6 cellular contexts compared by ENCODE assay signal in the genomic region with DNA sequence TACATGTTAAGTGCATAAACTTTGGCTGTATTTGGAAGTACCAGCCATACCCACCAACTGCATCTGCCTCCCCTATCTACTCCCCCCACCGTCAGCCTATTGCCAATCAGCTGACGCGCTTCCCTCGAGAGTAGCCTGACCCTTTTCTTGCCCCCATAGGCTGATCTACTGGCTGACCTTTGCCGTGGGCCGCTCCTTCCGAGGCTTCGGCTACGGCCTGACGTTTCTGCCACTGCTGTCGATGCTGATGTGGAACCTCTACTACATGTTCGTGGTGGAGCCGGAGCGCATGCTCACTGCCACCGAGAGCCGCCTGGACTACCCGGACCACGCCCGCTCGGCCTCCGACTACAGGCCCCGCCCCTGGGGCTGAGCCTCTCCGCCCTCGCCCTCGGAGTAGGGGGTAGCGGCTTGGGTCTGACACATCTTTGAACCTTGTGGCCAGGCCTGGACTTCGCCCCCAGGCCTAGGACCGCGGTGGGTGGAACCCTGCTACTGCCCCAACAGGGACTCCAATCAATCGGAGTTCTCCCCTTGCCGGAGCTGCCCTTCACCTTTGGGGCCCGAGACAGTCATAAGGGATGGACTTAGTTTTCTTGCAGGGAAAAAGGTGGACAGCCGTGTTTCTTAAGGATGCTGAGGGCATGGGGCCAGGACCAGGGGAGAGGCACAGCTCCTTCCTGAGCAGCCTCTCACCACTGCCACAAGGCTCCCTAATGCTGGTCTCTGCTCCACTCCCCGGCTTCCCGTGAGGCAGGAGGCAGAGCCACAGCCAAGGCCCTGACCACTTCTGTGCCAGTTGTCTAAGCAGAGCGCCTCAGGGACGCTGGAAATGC. TPM values are rescaled to one million over a fixed set of nuclear protein-coding genes. Genes with fewer than 3 reads are reported as not detected.
DNase-seq lines count a peak whose midpoint lies in the region; TF ChIP-seq lines count a peak whose summit lies in the region.

No MANE protein-coding gene starts in this region.

- no peaks in the 10 kb centered on the region for H3K27me3 ChIP-seq in brain microvascular endothelial cell (replicated peaks)
- H3K27me3 ChIP-seq in liver (ENCODE audit: control insufficient read depth in 4 of 4, insufficient read depth in 4 of 4, low read length in 3 of 4): no peaks in the 10 kb centered on the region
- no peaks in the 10 kb centered on the region for H3K27me3 ChIP-seq in uterus
- no peaks in the 10 kb centered on the region for H3K27me3 ChIP-seq in effector memory CD4-positive, alpha-beta T cell (replicated peaks; ENCODE audit: control insufficient read depth, insufficient read depth, low read length, poor library complexity, severe bottlenecking)

- H3K9me3 ChIP-seq in liver (ENCODE audit: control insufficient read depth in 4 of 4, low read length in 3 of 4) (no peaks in the 10 kb centered on the region), uterus (no peaks in the 10 kb centered on the region)
- no peaks in the 10 kb centered on the region for H3K9me3 ChIP-seq in effector memory CD4-positive, alpha-beta T cell (ENCODE audit: control insufficient read depth, low read length)

- H3K36me3 ChIP-seq in brain microvascular endothelial cell (replicated peaks) (peaks cover 17% of the 10 kb centered on the region), liver (ENCODE audit: control insufficient read depth in 4 of 4, insufficient read depth in 3 of 4, low read depth in 1 of 4, low read length in 3 of 4) (peaks cover 0 to 7% (median 2%) of the 10 kb centered on the region in 4 donors), uterus (no peaks in the 10 kb centered on the region)
- H3K36me3 ChIP-seq in effector memory CD4-positive, alpha-beta T cell (ENCODE audit: control insufficient read depth, insufficient read depth, low read length): peaks cover 11% of the 10 kb centered on the region

- in situ Hi-C loops in brain microvascular endothelial cell (cut with HindIII; ENCODE audit: low pct_ligation_motif_present, low sequenced_read_pairs): no loop called here

- TF ChIP-seq RAD21 in liver (IDR thresholded peaks at IDR 0.05): peak in 1 of 2 donors; percentile 26

- H3K4me1 ChIP-seq in liver (ENCODE audit: control insufficient read depth in 4 of 4, insufficient read depth in 4 of 4, low read length in 3 of 4) (peaks cover 18 to 54% (median 49%) of the 10 kb centered on the region in 4 donors), uterus (peaks cover 0 to 17% of the 10 kb centered on the region in 2 donors)
- H3K4me1 ChIP-seq in effector memory CD4-positive, alpha-beta T cell (ENCODE audit: control insufficient read depth, insufficient read depth, low read length, poor library complexity, severe bottlenecking): peaks cover 13% of the 10 kb centered on the region

- peak overlapping the region; percentile 72 to 74 for H3K9ac ChIP-seq in liver (ENCODE audit: low read depth in 1 of 2, low read length in 2 of 2)

- TF ChIP-seq CTCF in AG10803 (conservative IDR thresholded peaks at IDR 0.05; ENCODE audit: low read length) (no peak), brain microvascular endothelial cell (IDR thresholded peaks at IDR 0.05; ENCODE audit: low read depth, low read length, missing control alignments) (no peak), liver (IDR thresholded peaks at IDR 0.05; ENCODE audit: low read depth, low read length, missing input control) (no peak), uterus (IDR thresholded peaks at IDR 0.05) (no peak)

- TF ChIP-seq POLR2A in uterus (IDR thresholded peaks at IDR 0.05): peak; percentile 44 to 54

- WGBS in liver: 11% methylated on average over 37 of the region's 37 CpGs

- H3K27ac ChIP-seq in brain microvascular endothelial cell: peak overlapping the region; percentile 35
- peak overlapping the region; percentile 73 to 74 for H3K27ac ChIP-seq in liver (ENCODE audit: low read depth in 1 of 2, low read length in 2 of 2)
- peak overlapping the region; percentile 89 to 91 for H3K27ac ChIP-seq in uterus
- H3K27ac ChIP-seq in effector memory CD4-positive, alpha-beta T cell (ENCODE audit: insufficient read depth, low read length, poor library complexity, severe bottlenecking): no peak overlapping the region

- intact Hi-C loops in uterus (cut with DNase I; ENCODE audit: low total_unique reads): no loop called here

- DNase-seq in AG10803 (ENCODE audit: low read depth) (peak; percentile 77), HS-27A (ENCODE audit: low read depth) (peak; percentile 42), brain microvascular endothelial cell (peak; percentile 90), uterus (peak; percentile 88 to 89)
- DNase-seq in effector memory CD4-positive, alpha-beta T cell: no peak

- H3K4me3 ChIP-seq in AG10803 (ENCODE audit: low read length) (peak overlapping the region; percentile 72), brain microvascular endothelial cell (ENCODE audit: low read depth, low read length) (peak overlapping the region; percentile 69), liver (ENCODE audit: low read depth in 1 of 3, low read length in 3 of 3) (peak overlapping the region; percentile 52 to 71 (median 67)), uterus (peak overlapping the region; percentile 43 to 56)
- no peak overlapping the region for H3K4me3 ChIP-seq in effector memory CD4-positive, alpha-beta T cell (ENCODE audit: insufficient read depth, low read depth, low read length, poor library complexity, severe bottlenecking)

TF ChIP-seq in liver, 16 proteins besides CTCF, POLR2A, EP300 and RAD21 (continues in another document):
- peak; percentile 99 for TF ChIP-seq HNF4A (conservative IDR thresholded peaks at IDR 0.05)
- peak; percentile 41 for TF ChIP-seq FOXA1 (IDR thresholded peaks at IDR 0.05)
- TF ChIP-seq HNF4G (IDR thresholded peaks at IDR 0.05): peak; percentile 97
- TF ChIP-seq, protein P1, sequence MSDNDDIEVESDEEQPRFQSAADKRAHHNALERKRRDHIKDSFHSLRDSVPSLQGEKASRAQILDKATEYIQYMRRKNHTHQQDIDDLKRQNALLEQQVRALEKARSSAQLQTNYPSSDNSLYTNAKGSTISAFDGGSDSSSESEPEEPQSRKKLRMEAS (IDR thresholded peaks at IDR 0.05): peak; percentile 75
- TF ChIP-seq JUND (IDR thresholded peaks at IDR 0.05): peak; percentile 81 to 91
- TF ChIP-seq, protein P2, sequence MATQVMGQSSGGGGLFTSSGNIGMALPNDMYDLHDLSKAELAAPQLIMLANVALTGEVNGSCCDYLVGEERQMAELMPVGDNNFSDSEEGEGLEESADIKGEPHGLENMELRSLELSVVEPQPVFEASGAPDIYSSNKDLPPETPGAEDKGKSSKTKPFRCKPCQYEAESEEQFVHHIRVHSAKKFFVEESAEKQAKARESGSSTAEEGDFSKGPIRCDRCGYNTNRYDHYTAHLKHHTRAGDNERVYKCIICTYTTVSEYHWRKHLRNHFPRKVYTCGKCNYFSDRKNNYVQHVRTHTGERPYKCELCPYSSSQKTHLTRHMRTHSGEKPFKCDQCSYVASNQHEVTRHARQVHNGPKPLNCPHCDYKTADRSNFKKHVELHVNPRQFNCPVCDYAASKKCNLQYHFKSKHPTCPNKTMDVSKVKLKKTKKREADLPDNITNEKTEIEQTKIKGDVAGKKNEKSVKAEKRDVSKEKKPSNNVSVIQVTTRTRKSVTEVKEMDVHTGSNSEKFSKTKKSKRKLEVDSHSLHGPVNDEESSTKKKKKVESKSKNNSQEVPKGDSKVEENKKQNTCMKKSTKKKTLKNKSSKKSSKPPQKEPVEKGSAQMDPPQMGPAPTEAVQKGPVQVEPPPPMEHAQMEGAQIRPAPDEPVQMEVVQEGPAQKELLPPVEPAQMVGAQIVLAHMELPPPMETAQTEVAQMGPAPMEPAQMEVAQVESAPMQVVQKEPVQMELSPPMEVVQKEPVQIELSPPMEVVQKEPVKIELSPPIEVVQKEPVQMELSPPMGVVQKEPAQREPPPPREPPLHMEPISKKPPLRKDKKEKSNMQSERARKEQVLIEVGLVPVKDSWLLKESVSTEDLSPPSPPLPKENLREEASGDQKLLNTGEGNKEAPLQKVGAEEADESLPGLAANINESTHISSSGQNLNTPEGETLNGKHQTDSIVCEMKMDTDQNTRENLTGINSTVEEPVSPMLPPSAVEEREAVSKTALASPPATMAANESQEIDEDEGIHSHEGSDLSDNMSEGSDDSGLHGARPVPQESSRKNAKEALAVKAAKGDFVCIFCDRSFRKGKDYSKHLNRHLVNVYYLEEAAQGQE (IDR thresholded peaks at IDR 0.05): peak; percentile 67
- no peak for TF ChIP-seq FOXA2 (IDR thresholded peaks at IDR 0.05)
- TF ChIP-seq EGR1 (IDR thresholded peaks at IDR 0.05; ENCODE audit: low read depth in 2 of 2): peak in 1 of 2 donors; percentile 65
- TF ChIP-seq, protein P3, sequence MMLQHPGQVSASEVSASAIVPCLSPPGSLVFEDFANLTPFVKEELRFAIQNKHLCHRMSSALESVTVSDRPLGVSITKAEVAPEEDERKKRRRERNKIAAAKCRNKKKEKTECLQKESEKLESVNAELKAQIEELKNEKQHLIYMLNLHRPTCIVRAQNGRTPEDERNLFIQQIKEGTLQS (IDR thresholded peaks at IDR 0.05): peak; percentile 30
- TF ChIP-seq, protein P4, sequence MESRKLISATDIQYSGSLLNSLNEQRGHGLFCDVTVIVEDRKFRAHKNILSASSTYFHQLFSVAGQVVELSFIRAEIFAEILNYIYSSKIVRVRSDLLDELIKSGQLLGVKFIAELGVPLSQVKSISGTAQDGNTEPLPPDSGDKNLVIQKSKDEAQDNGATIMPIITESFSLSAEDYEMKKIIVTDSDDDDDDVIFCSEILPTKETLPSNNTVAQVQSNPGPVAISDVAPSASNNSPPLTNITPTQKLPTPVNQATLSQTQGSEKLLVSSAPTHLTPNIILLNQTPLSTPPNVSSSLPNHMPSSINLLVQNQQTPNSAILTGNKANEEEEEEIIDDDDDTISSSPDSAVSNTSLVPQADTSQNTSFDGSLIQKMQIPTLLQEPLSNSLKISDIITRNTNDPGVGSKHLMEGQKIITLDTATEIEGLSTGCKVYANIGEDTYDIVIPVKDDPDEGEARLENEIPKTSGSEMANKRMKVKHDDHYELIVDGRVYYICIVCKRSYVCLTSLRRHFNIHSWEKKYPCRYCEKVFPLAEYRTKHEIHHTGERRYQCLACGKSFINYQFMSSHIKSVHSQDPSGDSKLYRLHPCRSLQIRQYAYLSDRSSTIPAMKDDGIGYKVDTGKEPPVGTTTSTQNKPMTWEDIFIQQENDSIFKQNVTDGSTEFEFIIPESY (IDR thresholded peaks at IDR 0.05): peak; percentile 96

RNA-seq across cellular contexts. Expression of a gene that starts 4.0 kb away (rescaled TPM):
- total RNA-seq in liver (10 to 100 TPM; 26.5 to 30.0 TPM), uterus (10 to 100 TPM; 23.8 to 31.1 (median 27.7) TPM)
- 10 to 100 TPM; 47.9 to 51.4 TPM for polyA plus RNA-seq in liver

RNA-seq across cellular contexts. Expression of a gene that starts 7.3 kb away (rescaled TPM):
- 1 to 10 TPM; 1.2 to 1.5 TPM for total RNA-seq in liver
- polyA plus RNA-seq in liver: 1 to 10 TPM; 1.7 to 2.2 TPM
- total RNA-seq in uterus: 1 to 10 TPM in 2 of 4 donors, under 1 TPM in 2; 0.26 to 2.7 (median 1.5) TPM

RNA-seq across cellular contexts. Expression of a gene that starts 7.7 kb away (rescaled TPM):
- total RNA-seq in liver: under 1 TPM in 1 of 2 donors, not detected in 1; 0.67 TPM
- polyA plus RNA-seq in liver: not detected
- total RNA-seq in uterus: not detected

RNA-seq across cellular contexts. Expression of a gene that starts 8.8 kb away (rescaled TPM):
- 10 to 100 TPM; 30.3 to 59.1 TPM for total RNA-seq in liver
- polyA plus RNA-seq in liver: 10 to 100 TPM; 22.9 to 41.1 TPM
- 10 to 100 TPM in 3 of 4 donors, 1 to 10 TPM in 1; 8.8 to 68.8 (median 39.0) TPM for total RNA-seq in uterus

RNA-seq across cellular contexts. Expression of a gene that starts 43.6 kb away (rescaled TPM):
- total RNA-seq in liver: under 1 TPM; 0.23 to 0.75 TPM
- polyA plus RNA-seq in liver: under 1 TPM; 0.22 to 0.85 TPM
- 1 to 10 TPM in 2 of 4 donors, under 1 TPM in 1, not detected in 1; 0.51 to 1.2 (median 1.1) TPM for total RNA-seq in uterus

Comparison
In these comparisons a context has a peak if more than half of its experiments do, and no peak if none do; other contexts are left out.
1. DNase-seq: peak in AG10803 (single experiment), HS-27A (single experiment), brain microvascular endothelial cell (single experiment) and uterus (2 of 2); none in effector memory CD4-positive, alpha-beta T cell (0 of 3).